ENCODE assay signal across 8 cellular contexts in genomic region chr9:806285-807156, GRCh38. TPM values are rescaled to one million over a fixed set of nuclear protein-coding genes. Genes with fewer than 3 reads are reported as not detected.
DNase-seq lines count a peak whose midpoint lies in the region; ATAC-seq and TF ChIP-seq lines count a peak whose summit lies in the region.

No MANE protein-coding gene starts in this region.

- no peak overlapping the region for H3K9ac ChIP-seq in SU-DHL-6 (ENCODE audit: low read length)

- no peaks in the 10 kb centered on the region for H3K9me3 Mint-ChIP-seq in progenitor cell of endocrine pancreas (ENCODE audit: low read depth)

- H3K9me3 ChIP-seq in SU-DHL-6 (ENCODE audit: insufficient read depth, low read length), result no peaks in the 10 kb centered on the region

- H3K27ac Mint-ChIP-seq in progenitor cell of endocrine pancreas, result no peak overlapping the region

- H3F3A ChIP-seq in SU-DHL-6 (ENCODE audit: insufficient read depth), result no peaks in the 10 kb centered on the region

- peaks cover 10% of the 10 kb centered on the region for H3K4me1 ChIP-seq in foreskin keratinocyte

- peak overlapping the region; percentile 6 for H3K4me2 ChIP-seq in SU-DHL-6 (ENCODE audit: low read depth, low read length, poor library complexity, severe bottlenecking)

- H3K27me3 Mint-ChIP-seq in progenitor cell of endocrine pancreas, result peaks cover 3% of the 10 kb centered on the region

- H3K36me3 ChIP-seq in SU-DHL-6 (ENCODE audit: low read length), result no peaks in the 10 kb centered on the region

- peak; percentile 71 for TF ChIP-seq CTCF in SU-DHL-6 (IDR thresholded peaks at IDR 0.05; ENCODE audit: insufficient read depth, low read length, poor library complexity, severe bottlenecking)
- peak; percentile 79 for TF ChIP-seq CTCF in foreskin keratinocyte (conservative IDR thresholded peaks at IDR 0.05)
- TF ChIP-seq CTCF in progenitor cell of endocrine pancreas (IDR thresholded peaks at IDR 0.05; ENCODE audit: unreplicated experiment), result peak; percentile 74

- H3K4me3 Mint-ChIP-seq in progenitor cell of endocrine pancreas (ENCODE audit: low read depth), result no peak overlapping the region

- ATAC-seq in foreskin keratinocyte (no peak), GM19452 (IDR thresholded peaks at IDR 0.05; ENCODE audit: unreplicated experiment) (no peak)

- no peaks in the 10 kb centered on the region for H3K4me1 Mint-ChIP-seq in progenitor cell of endocrine pancreas (ENCODE audit: low read depth)

- H3K4me3 ChIP-seq in SU-DHL-6 (ENCODE audit: insufficient read depth, low read length, poor library complexity, severe bottlenecking), result no peak overlapping the region

- no peaks in the 10 kb centered on the region for H4K20me1 ChIP-seq in SU-DHL-6 (ENCODE audit: low read depth, low read length)

- no peaks in the 10 kb centered on the region for H3K9me2 ChIP-seq in SU-DHL-6 (replicated peaks; ENCODE audit: insufficient read depth, low read length)

- peak overlapping the region; percentile 20 for H2AFZ ChIP-seq in SU-DHL-6 (ENCODE audit: low read depth, low read length, severe bottlenecking)

- H3K27ac ChIP-seq in SU-DHL-6 (ENCODE audit: low read depth, low read length) (no peak overlapping the region), foreskin keratinocyte (no peak overlapping the region)

- no peaks in the 10 kb centered on the region for H3K27me3 ChIP-seq in SU-DHL-6 (ENCODE audit: low read length)
- H3K27me3 ChIP-seq in foreskin keratinocyte, result no peaks in the 10 kb centered on the region

- no peaks in the 10 kb centered on the region for H3K79me2 ChIP-seq in SU-DHL-6 (ENCODE audit: insufficient read depth, low read length)

- DNase-seq in ELF-1 (ENCODE audit: low read depth, low spot score) (peak; percentile 12), HuH-7 (ENCODE audit: low spot score) (peak; percentile 49), foreskin keratinocyte (peak in 1 of 2 donors; percentile 26), progenitor cell of endocrine pancreas (ENCODE audit: low spot score, unreplicated experiment) (no peak), NCI-H146 treated with DMSO at 0.1 percent for 48 hours (lab: John Stamatoyannopoulos, UW; ENCODE audit: unreplicated experiment) (no peak), NCI-H69 (lab: John Stamatoyannopoulos, UW) (no peak)

- no peaks in the 10 kb centered on the region for H3K36me3 Mint-ChIP-seq in progenitor cell of endocrine pancreas (ENCODE audit: insufficient read depth)

RNA-seq across cellular contexts. Expression of gene DMRT1, which starts 35.0 kb away (rescaled TPM):
- not detected in 2 replicates for total RNA-seq in foreskin keratinocyte
- not detected in 2 replicates for polyA plus RNA-seq in foreskin keratinocyte
- not detected in 2 replicates for total RNA-seq in progenitor cell of endocrine pancreas

Comparison
In these comparisons a context has a peak if more than half of its experiments do, and no peak if none do; other contexts are left out.
1. DNase-seq: peak in ELF-1 (single experiment) and HuH-7 (single experiment); none in progenitor cell of endocrine pancreas (single experiment), NCI-H146 treated with DMSO at 0.1 percent for 48 hours (single experiment) and NCI-H69 (single experiment).
2. Peak in every context shown above with its lines, with median percentiles within 50 percentile points of each other: CTCF ChIP-seq.